ENCODE assay signal across 10 cellular contexts in genomic region chrX:25013593-25014365, GRCh38. TPM values are rescaled to one million over a fixed set of nuclear protein-coding genes. Genes with fewer than 3 reads are reported as not detected.
DNase-seq lines count a peak whose midpoint lies in the region; ATAC-seq and TF ChIP-seq lines count a peak whose summit lies in the region.
"Had no signal": no experiment of that assay in that cellular context is flagged by ENCODE, and none has a peak within 500 bp of the region (broad histone marks: within the 10 kb centered on the region; RNA-seq: fewer than 3 reads in every experiment).

No MANE protein-coding gene starts in this region.

- H3K27me3 ChIP-seq in BLaER1 = peaks cover 100% of the 10 kb centered on the region
- peaks cover 26 to 95% (median 85%) of the 10 kb centered on the region in 9 donors for H3K27me3 ChIP-seq in heart left ventricle

- H3K4me3 ChIP-seq in BLaER1 = peak overlapping the region; percentile 49
- H3K4me3 ChIP-seq in heart left ventricle = peak overlapping the region in 1 of 12 donors; percentile 25

- WGBS in heart left ventricle, 4 donors = 2 to 33% (median 18%) methylated on average over 38 to 52 of the region's 52 CpGs

- H3K27ac ChIP-seq in BLaER1 (no peak overlapping the region), heart left ventricle (no peak overlapping the region)
- H3K27ac ChIP-seq: VCaP had no signal

- H3K4me2 ChIP-seq in BLaER1 = peak overlapping the region; percentile 59

- intact Hi-C loops in heart left ventricle (cut with DNase I) = no loop called here

- H3K9ac ChIP-seq in BLaER1 = no peak overlapping the region

- H3K36me3 ChIP-seq in BLaER1 = no peaks in the 10 kb centered on the region
- H3K36me3 ChIP-seq in heart left ventricle = no peaks in the 10 kb centered on the region

- H3K4me1 ChIP-seq in BLaER1 = peaks cover 15% of the 10 kb centered on the region
- H3K4me1 ChIP-seq in heart left ventricle = peaks cover 0 to 25% (median 0%) of the 10 kb centered on the region in 12 donors

- H4K20me1 ChIP-seq in BLaER1 = peaks cover 99% of the 10 kb centered on the region

- H3K9me3 ChIP-seq in BLaER1 (peaks cover 18% of the 10 kb centered on the region), heart left ventricle (no peaks in the 10 kb centered on the region)

- ATAC-seq in GM18498 (IDR thresholded peaks at IDR 0.05; ENCODE audit: unreplicated experiment) (peak; percentile 43), HG02973 (IDR thresholded peaks at IDR 0.05; ENCODE audit: unreplicated experiment) (no peak), heart left ventricle (no peak)

- DNase-seq in NCI-H2171 treated with DMSO at 0.1 percent for 48 hours (lab: John Stamatoyannopoulos, UW) = peak; percentile 3
- DNase-seq in erythroblast (lab: John Stamatoyannopoulos, UW) = peak; percentile 16 to 38
- no peak for DNase-seq in effector CD4-positive, alpha-beta T cell
- DNase-seq in C1 segment of cervical spinal cord (lab: John Stamatoyannopoulos, UW) = no peak
- no peak for DNase-seq in heart left ventricle
- DNase-seq: NCI-H1048 had no signal

- TF ChIP-seq CTCF in heart left ventricle (IDR thresholded peaks at IDR 0.05) = no peak

- TF ChIP-seq POLR2A in erythroblast (IDR thresholded peaks at IDR 0.05; ENCODE audit: low read length) = no peak
- TF ChIP-seq POLR2A in heart left ventricle (IDR thresholded peaks at IDR 0.05) = no peak

RNA-seq across cellular contexts. Expression of gene ARX, which starts 2.0 kb away (rescaled TPM):
- total RNA-seq in heart left ventricle = not detected
- polyA plus RNA-seq in heart left ventricle = not detected

Comparison
In these comparisons a context has a peak if more than half of its experiments do, and no peak if none do; other contexts are left out.
1. DNase-seq: peak in NCI-H2171 treated with DMSO at 0.1 percent for 48 hours (single experiment) and erythroblast (2 of 2); none in effector CD4-positive, alpha-beta T cell (single experiment), C1 segment of cervical spinal cord (0 of 14) and heart left ventricle (0 of 5).